Comparison of ENCODE assay signal across 8 cellular contexts in genomic region chr7:75880242-75880641, GRCh38. TPM values are rescaled to one million over a fixed set of nuclear protein-coding genes. Genes with fewer than 3 reads are reported as not detected.
DNase-seq lines count a peak whose midpoint lies in the region; TF ChIP-seq lines count a peak whose summit lies in the region.

No MANE protein-coding gene starts in this region.

- H3K36me3 Mint-ChIP-seq in activated T-cell treated with anti-CD3 and anti-CD28 coated beads, Interleukin-2, amount 50 U/mL, for 24 hours (ENCODE audit: low read depth), result peaks cover 61% of the 10 kb centered on the region
- H3K36me3 Mint-ChIP-seq in activated CD4-positive, alpha-beta memory T cell treated with anti-CD3 and anti-CD28 coated beads for 36 hours, result peaks cover 35% of the 10 kb centered on the region
- peaks cover 47% of the 10 kb centered on the region for H3K36me3 Mint-ChIP-seq in stimulated activated naive CD8-positive, alpha-beta T cell treated with anti-CD3 and anti-CD28 coated beads, Interleukin-15, Interleukin-2, amounts not matched to agents 100 ng/mL and 50 ng/mL, for 24 hours (ENCODE audit: low read depth)

- POLR2A ChIA-PET in activated CD4-positive, alpha-beta memory T cell treated with anti-CD3 and anti-CD28 coated beads for 36 hours (lab: Charles Lee), result no interaction called here

- H4K20me1 ChIP-seq in hepatocyte (ENCODE audit: insufficient read depth, poor library complexity, severe bottlenecking), result no peaks in the 10 kb centered on the region

- H3K27me3 Mint-ChIP-seq in activated T-cell treated with anti-CD3 and anti-CD28 coated beads, Interleukin-2, amount 50 U/mL, for 24 hours, result no peaks in the 10 kb centered on the region
- no peaks in the 10 kb centered on the region for H3K27me3 Mint-ChIP-seq in activated CD4-positive, alpha-beta memory T cell treated with anti-CD3 and anti-CD28 coated beads for 36 hours
- H3K27me3 Mint-ChIP-seq in stimulated activated naive CD8-positive, alpha-beta T cell treated with anti-CD3 and anti-CD28 coated beads, Interleukin-15, Interleukin-2, amounts not matched to agents 100 ng/mL and 50 ng/mL, for 24 hours, result no peaks in the 10 kb centered on the region

- no peak for TF ChIP-seq CTCF in hepatocyte (IDR thresholded peaks at IDR 0.05; ENCODE audit: poor library complexity)

- no peak overlapping the region for H2AFZ ChIP-seq in hepatocyte

- peak overlapping the region; percentile 85 for H3K4me3 ChIP-seq in hepatocyte

- peak overlapping the region; percentile 93 for H3K4me3 Mint-ChIP-seq in activated T-cell treated with anti-CD3 and anti-CD28 coated beads, Interleukin-2, amount 50 U/mL, for 24 hours
- peak overlapping the region; percentile 96 for H3K4me3 Mint-ChIP-seq in activated CD4-positive, alpha-beta memory T cell treated with anti-CD3 and anti-CD28 coated beads for 36 hours
- H3K4me3 Mint-ChIP-seq in stimulated activated naive CD8-positive, alpha-beta T cell treated with anti-CD3 and anti-CD28 coated beads, Interleukin-15, Interleukin-2, amounts not matched to agents 100 ng/mL and 50 ng/mL, for 24 hours, result peak overlapping the region; percentile 100

- WGBS in hepatocyte (ENCODE audit: low lambda C conversion rate, missing lambda C conversion rate), result 82% methylated on average over 4 of the region's 4 CpGs

- H3K27me3 ChIP-seq in hepatocyte, result no peaks in the 10 kb centered on the region

- no peaks in the 10 kb centered on the region for H3K36me3 ChIP-seq in hepatocyte (replicated peaks; ENCODE audit: insufficient read depth, low read depth)

- peak overlapping the region; percentile 91 for H3K4me2 ChIP-seq in hepatocyte

- CTCF ChIA-PET in activated CD4-positive, alpha-beta memory T cell treated with anti-CD3 and anti-CD28 coated beads for 36 hours (lab: Charles Lee), result interaction anchor here (0.7 to 0.8 kb wide), 2 partner anchors 15 to 423 kb away, joined by 3 to 4 read pairs; no protein-coding TSS in a partner anchor

- no peak for DNase-seq in activated T-cell treated with anti-CD3 and anti-CD28 coated beads, Interleukin-2, amount 50 U/mL, for 24 hours
- no peak for DNase-seq in activated T-cell treated with anti-CD3 and anti-CD28 coated beads, Interleukin-2, amount 50 U/mL, for 48 hours
- no peak for DNase-seq in activated CD4-positive, alpha-beta memory T cell treated with anti-CD3 and anti-CD28 coated beads for 36 hours
- DNase-seq in hepatocyte (ENCODE audit: low spot score) (no peak), NCI-H510A (lab: John Stamatoyannopoulos, UW) (no peak), NK-92 (lab: John Stamatoyannopoulos, UW; ENCODE audit: unreplicated experiment) (no peak), KG1 (lab: John Stamatoyannopoulos, UW) (no peak)

- peaks cover 49% of the 10 kb centered on the region for H3K79me2 ChIP-seq in hepatocyte

- peak overlapping the region; percentile 94 for H3K27ac Mint-ChIP-seq in activated T-cell treated with anti-CD3 and anti-CD28 coated beads, Interleukin-2, amount 50 U/mL, for 24 hours
- peak overlapping the region; percentile 90 for H3K27ac Mint-ChIP-seq in activated CD4-positive, alpha-beta memory T cell treated with anti-CD3 and anti-CD28 coated beads for 36 hours
- peak overlapping the region; percentile 98 for H3K27ac Mint-ChIP-seq in stimulated activated naive CD8-positive, alpha-beta T cell treated with anti-CD3 and anti-CD28 coated beads, Interleukin-15, Interleukin-2, amounts not matched to agents 100 ng/mL and 50 ng/mL, for 24 hours

- H3K9me2 ChIP-seq in hepatocyte (replicated peaks; ENCODE audit: insufficient read depth), result no peaks in the 10 kb centered on the region

- no peaks in the 10 kb centered on the region for H3K9me3 Mint-ChIP-seq in activated T-cell treated with anti-CD3 and anti-CD28 coated beads, Interleukin-2, amount 50 U/mL, for 24 hours
- H3K9me3 Mint-ChIP-seq in activated CD4-positive, alpha-beta memory T cell treated with anti-CD3 and anti-CD28 coated beads for 36 hours, result no peaks in the 10 kb centered on the region
- H3K9me3 Mint-ChIP-seq in stimulated activated naive CD8-positive, alpha-beta T cell treated with anti-CD3 and anti-CD28 coated beads, Interleukin-15, Interleukin-2, amounts not matched to agents 100 ng/mL and 50 ng/mL, for 24 hours, result no peaks in the 10 kb centered on the region

- peak overlapping the region; percentile 90 for H3K27ac ChIP-seq in hepatocyte

- intact Hi-C loops in activated CD4-positive, alpha-beta memory T cell treated with anti-CD3 and anti-CD28 coated beads for 36 hours (cut with micrococcal nuclease), result loop anchor here (10.0 kb wide), 1 partner anchor 255 kb away; no protein-coding TSS in a partner anchor

- H3K4me1 Mint-ChIP-seq in activated T-cell treated with anti-CD3 and anti-CD28 coated beads, Interleukin-2, amount 50 U/mL, for 24 hours (ENCODE audit: low read depth), result peaks cover 38% of the 10 kb centered on the region
- H3K4me1 Mint-ChIP-seq in activated CD4-positive, alpha-beta memory T cell treated with anti-CD3 and anti-CD28 coated beads for 36 hours (ENCODE audit: low read depth), result peaks cover 29% of the 10 kb centered on the region
- H3K4me1 Mint-ChIP-seq in stimulated activated naive CD8-positive, alpha-beta T cell treated with anti-CD3 and anti-CD28 coated beads, Interleukin-15, Interleukin-2, amounts not matched to agents 100 ng/mL and 50 ng/mL, for 24 hours (ENCODE audit: low read depth), result peaks cover 36% of the 10 kb centered on the region

- H3K9me3 ChIP-seq in hepatocyte (ENCODE audit: low read depth), result no peaks in the 10 kb centered on the region

- H3K4me1 ChIP-seq in hepatocyte (ENCODE audit: insufficient read depth), result peaks cover 10% of the 10 kb centered on the region

RNA-seq across cellular contexts. Expression of gene RHBDD2, which starts 1.4 kb away (rescaled TPM):
- total RNA-seq in activated CD4-positive, alpha-beta memory T cell treated with anti-CD3 and anti-CD28 coated beads for 36 hours, result 10 to 100 TPM; 30.1 to 31.9 TPM
- 57.6 and 61.1 TPM in 2 replicates for total RNA-seq in hepatocyte
- polyA plus RNA-seq in hepatocyte, result 177 and 178 TPM in 2 replicates

RNA-seq across cellular contexts. Expression of gene POR, which starts 34.7 kb away (rescaled TPM):
- 10 to 100 TPM; 28.9 to 35.2 TPM for total RNA-seq in activated CD4-positive, alpha-beta memory T cell treated with anti-CD3 and anti-CD28 coated beads for 36 hours
- total RNA-seq in hepatocyte, result 102 and 106 TPM in 2 replicates
- polyA plus RNA-seq in hepatocyte, result 212 and 220 TPM in 2 replicates
